In genomic region chr17:38225844-38226495, GRCh38 we compare ENCODE assay signal across 10 cellular contexts. TPM values are rescaled to one million over a fixed set of nuclear protein-coding genes. Genes with fewer than 3 reads are reported as not detected.
"Had no signal": no experiment of that assay in that cellular context is flagged by ENCODE, and none has a peak within 500 bp of the region (broad histone marks: within the 10 kb centered on the region; RNA-seq: fewer than 3 reads in every experiment).

No MANE protein-coding gene starts in this region.

RNA-seq across cellular contexts. Expression of gene TBC1D3, which starts 33.6 kb away (rescaled TPM):
- total RNA-seq: OCI-LY7, PC-9, Peyer's patch, Right ventricle myocardium inferior, Right ventricle myocardium superior, RPMI7951, SJCRH30, SJSA1, SK-MEL-5 had no signal
- polyA plus RNA-seq: SK-N-SH had no signal
